16 cellular contexts compared by ENCODE assay signal in the genomic region with DNA sequence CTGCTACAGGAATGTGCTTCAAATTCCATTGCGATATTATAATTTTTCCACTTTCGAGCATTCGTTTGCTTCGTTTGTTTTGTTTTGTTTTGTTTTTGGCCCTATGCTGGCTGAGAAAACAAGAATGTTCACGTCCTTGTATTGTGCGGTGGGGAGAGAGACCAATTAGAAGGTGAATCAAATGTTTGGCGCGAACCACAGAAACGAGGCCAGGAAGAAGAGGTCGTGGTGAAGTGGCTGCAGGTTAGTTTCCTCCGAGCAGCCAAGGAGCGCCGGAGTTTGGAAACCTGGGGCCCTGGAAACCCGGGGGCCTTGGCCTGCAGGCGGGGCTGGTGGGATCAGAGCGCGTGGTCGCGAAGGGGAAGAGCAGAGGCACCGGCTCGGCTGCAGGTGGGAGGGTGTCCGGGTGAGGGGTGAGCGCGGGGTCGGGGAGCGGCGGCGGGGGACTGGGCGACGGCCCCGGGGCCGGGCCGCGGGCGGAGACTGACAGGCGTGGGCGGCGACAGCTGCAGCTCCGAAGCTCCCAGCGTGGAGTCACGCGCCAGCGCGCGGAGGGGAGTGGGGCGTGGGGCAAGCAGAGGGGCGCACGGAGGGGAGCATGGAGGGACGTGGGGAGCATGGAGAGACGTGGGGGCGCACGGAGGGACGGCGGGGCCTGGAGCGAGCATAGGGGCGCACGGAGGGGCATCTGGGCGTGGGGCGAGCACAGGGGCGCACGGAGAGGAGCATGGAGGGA.
A peak's percentile ranks its signal among the peaks of the same experiment; 100 is the strongest.
DNase-seq lines count a peak whose midpoint lies in the region; ATAC-seq, FAIRE-seq and TF ChIP-seq lines count a peak whose summit lies in the region.
"Had no signal": no experiment of that assay in that cellular context is flagged by ENCODE, and none has a peak within 500 bp of the region (broad histone marks: within the 10 kb centered on the region; RNA-seq: fewer than 3 reads in every experiment).

No MANE protein-coding gene starts in this region.

- no peaks in the 10 kb centered on the region for H4K20me1 ChIP-seq in H1 (replicated peaks in 1 of 2; ENCODE audit: control insufficient read depth in 1 of 2, insufficient read depth in 2 of 2, low read length in 2 of 2)

- intact Hi-C loops in activated CD8-positive, alpha-beta T cell treated with anti-CD3 and anti-CD28 coated beads for 36 hours (cut with micrococcal nuclease), result no loop called here

- TF ChIP-seq CTCF in H1 (IDR thresholded peaks at IDR 0.05; ENCODE audit: control extremely low read depth in 1 of 3, insufficient read depth in 1 of 3, low read depth in 1 of 3, low read length in 3 of 3), result no peak
- TF ChIP-seq CTCF in retinal pigment epithelial cell (conservative IDR thresholded peaks at IDR 0.05; ENCODE audit: low read depth, low read length), result no peak
- TF ChIP-seq CTCF in activated CD8-positive, alpha-beta T cell treated with anti-CD3 and anti-CD28 coated beads for 36 hours (IDR thresholded peaks at IDR 0.05), result no peak

- no peak overlapping the region; the same call in 1 of the 2 replicates for H2BK5ac ChIP-seq in H1 (ENCODE audit: low read depth, low read length)

- H3K27me3 Mint-ChIP-seq in activated CD8-positive, alpha-beta T cell treated with anti-CD3 and anti-CD28 coated beads for 36 hours, result peaks cover 17% of the 10 kb centered on the region

- no peak overlapping the region for H2BK20ac ChIP-seq in H1 (ENCODE audit: low read length)

- CTCF ChIA-PET in H1 (lab: Charles Lee; ENCODE audit: partially characterized antibody), result no interaction called here
- CTCF ChIA-PET in activated CD8-positive, alpha-beta T cell treated with anti-CD3 and anti-CD28 coated beads for 36 hours (lab: Charles Lee), result no interaction called here

- H3K9me3 ChIP-seq in ES-I3 (ENCODE audit: control insufficient read depth, insufficient read depth, low read length), result 0 out of 2 replicates have a peak, but pooled peaks cover 3% of the 10 kb centered on the region
- 0 out of 4 replicates have a peak, but pooled peaks cover 0 to 4% of the 10 kb centered on the region in 2 experiments for H3K9me3 ChIP-seq in H1 (ENCODE audit: insufficient read depth in 2 of 2, low read depth in 1 of 2, low read length in 1 of 2)
- H3K9me3 ChIP-seq: BE2C, pancreas, SJSA1 had no signal

- no peaks in the 10 kb centered on the region for H3K79me1 ChIP-seq in H1 (ENCODE audit: low read depth, low read length)

- DNase-seq in H1 (ENCODE audit: low read depth in 1 of 2, low spot score in 2 of 2) (peak in 1 of 2 experiments; percentile 55), islet precursor cell (peak; percentile 64), retinal pigment epithelial cell (ENCODE audit: low read depth) (no peak), SK-N-DZ (ENCODE audit: low spot score) (no peak)
- DNase-seq in activated CD8-positive, alpha-beta T cell treated with anti-CD3 and anti-CD28 coated beads for 36 hours, result no peak
- DNase-seq: activated CD4-positive, alpha-beta T cell treated with anti-CD3 and anti-CD28 coated beads, Interleukin-2, amount 50 U/mL, for 1 hour; activated naive CD8-positive, alpha-beta T cell treated with anti-CD3 and anti-CD28 coated beads, Interleukin-2, amount 50 U/mL, for 24 hours; BE2C; NCI-H226 had no signal

- H3K23me2 ChIP-seq in H1 (ENCODE audit: low read depth, low read length), result peaks cover 8% of the 10 kb centered on the region; the same call in 1 of the 2 replicates

- peak overlapping the region; percentile 82; the same call in 1 of the 2 replicates for H4K8ac ChIP-seq in H1 (ENCODE audit: extremely low read depth, insufficient read depth, low read length)

- TF ChIP-seq EP300 in H1 (IDR thresholded peaks at IDR 0.05; ENCODE audit: borderline replicate concordance in 1 of 2, low read depth in 2 of 2, low read length in 2 of 2), result no peak

- no peaks in the 10 kb centered on the region for H3K36me3 Mint-ChIP-seq in activated CD8-positive, alpha-beta T cell treated with anti-CD3 and anti-CD28 coated beads for 36 hours (ENCODE audit: low read depth)

- H3K4me1 ChIP-seq in ES-I3 (ENCODE audit: insufficient read depth, low read length) (no peaks in the 10 kb centered on the region), H1 (replicated peaks in 1 of 4; ENCODE audit: control insufficient read depth in 3 of 4, insufficient read depth in 4 of 4, low read length in 3 of 4) (peaks cover 0 to 2% (median 0%) of the 10 kb centered on the region in 4 experiments; a peak in 1 of 7 replicates)
- H3K4me1 ChIP-seq: pancreas, SJSA1 had no signal

- H3K79me2 ChIP-seq in H1 (ENCODE audit: control insufficient read depth in 1 of 2, insufficient read depth in 2 of 2, low read length in 2 of 2), result no peaks in the 10 kb centered on the region

- H2BK15ac ChIP-seq in H1 (ENCODE audit: low read length), result no peak overlapping the region

- H3K27ac Mint-ChIP-seq in activated CD8-positive, alpha-beta T cell treated with anti-CD3 and anti-CD28 coated beads for 36 hours, result no peak overlapping the region
- H3K27ac Mint-ChIP-seq: activated naive CD8-positive, alpha-beta T cell treated with anti-CD3 and anti-CD28 coated beads, Interleukin-2, amount 50 U/mL, for 24 hours had no signal

- H3K27me3 ChIP-seq in H1 (replicated peaks in 1 of 4; ENCODE audit: control insufficient read depth in 3 of 4, extremely low read depth in 1 of 4, insufficient read depth in 3 of 4, low read length in 3 of 4), result peaks cover 4 to 37% (median 26%) of the 10 kb centered on the region in 4 experiments
- H3K27me3 ChIP-seq: BE2C, pancreas had no signal

- H3K36me3 ChIP-seq in ES-I3 (ENCODE audit: insufficient read depth, low read length), result no peaks in the 10 kb centered on the region
- H3K36me3 ChIP-seq in H1 (ENCODE audit: control insufficient read depth in 2 of 4, insufficient read depth in 4 of 4, low read length in 3 of 4), result no peaks in the 10 kb centered on the region
- H3K36me3 ChIP-seq: BE2C, pancreas, SJSA1 had no signal

- no peaks in the 10 kb centered on the region for H3K4me1 Mint-ChIP-seq in activated CD8-positive, alpha-beta T cell treated with anti-CD3 and anti-CD28 coated beads for 36 hours (ENCODE audit: low read depth)
- H3K4me1 Mint-ChIP-seq: activated naive CD8-positive, alpha-beta T cell treated with anti-CD3 and anti-CD28 coated beads, Interleukin-2, amount 50 U/mL, for 24 hours had no signal

- peak overlapping the region; percentile 47; the same call in 1 of the 2 replicates for H3K9ac ChIP-seq in ES-I3 (ENCODE audit: low read depth, low read length)
- H3K9ac ChIP-seq in H1 (replicated peaks in 1 of 4; ENCODE audit: extremely low read depth in 1 of 4, low read depth in 3 of 4, low read length in 3 of 4), result no peak overlapping the region

- POLR2A ChIA-PET in H1 (lab: Charles Lee; ENCODE audit: partially characterized antibody), result no interaction called here
- POLR2A ChIA-PET in activated CD8-positive, alpha-beta T cell treated with anti-CD3 and anti-CD28 coated beads for 36 hours (lab: Charles Lee), result no interaction called here

- no peak overlapping the region for H3K4me3 Mint-ChIP-seq in activated CD8-positive, alpha-beta T cell treated with anti-CD3 and anti-CD28 coated beads for 36 hours
- H3K4me3 Mint-ChIP-seq: activated naive CD8-positive, alpha-beta T cell treated with anti-CD3 and anti-CD28 coated beads, Interleukin-2, amount 50 U/mL, for 24 hours had no signal

- H4K5ac ChIP-seq in H1 (ENCODE audit: insufficient read length, low read depth, low read length), result no peak overlapping the region

- H3K4me2 ChIP-seq in H1 (ENCODE audit: insufficient read depth in 1 of 2, low read depth in 2 of 2, low read length in 2 of 2), result peak overlapping the region; percentile 64 to 80

- 0 out of 2 replicates have a peak overlapping the region, but pooled peaks have one; percentile 6 for H2AFZ ChIP-seq in H1 (ENCODE audit: low read length)

- ATAC-seq in activated CD8-positive, alpha-beta T cell treated with anti-CD3 and anti-CD28 coated beads for 36 hours, result no peak
- ATAC-seq in HG02981 (IDR thresholded peaks at IDR 0.05; ENCODE audit: unreplicated experiment) (no peak), GM21825 (IDR thresholded peaks at IDR 0.05; ENCODE audit: unreplicated experiment) (no peak)
- ATAC-seq: activated naive CD8-positive, alpha-beta T cell treated with anti-CD3 and anti-CD28 coated beads, Interleukin-2, amount 50 U/mL, for 24 hours; K562 had no signal

- no peak overlapping the region for H2AK5ac ChIP-seq in H1 (ENCODE audit: low read depth, low read length)

- peak overlapping the region; percentile 23 to 71 (median 32) for H3K4me3 ChIP-seq in H1 (ENCODE audit: extremely low read depth in 1 of 4, insufficient read depth in 2 of 4, low read depth in 3 of 4, low read length in 4 of 4)
- peak overlapping the region; percentile 32 for H3K4me3 ChIP-seq in retinal pigment epithelial cell (ENCODE audit: low read length)
- H3K4me3 ChIP-seq: K562, SJSA1 had no signal

- no peak overlapping the region for H2BK120ac ChIP-seq in H1 (replicated peaks; ENCODE audit: low read depth, low read length)

- H4K91ac ChIP-seq in H1 (replicated peaks; ENCODE audit: insufficient read length, low read length), result no peak overlapping the region

- no peak for TF ChIP-seq RAD21 in H1 (IDR thresholded peaks at IDR 0.05 in 1 of 2, conservative IDR thresholded peaks at IDR 0.05 in 1 of 2; ENCODE audit: low read depth in 2 of 2, low read length in 2 of 2)

- H3K9me3 Mint-ChIP-seq in activated CD8-positive, alpha-beta T cell treated with anti-CD3 and anti-CD28 coated beads for 36 hours, result no peaks in the 10 kb centered on the region

- H3K56ac ChIP-seq in H1 (replicated peaks; ENCODE audit: insufficient read length, low read depth, low read length), result no peak overlapping the region

- no peak overlapping the region; the same call in 1 of the 2 replicates for H3K18ac ChIP-seq in H1 (ENCODE audit: extremely low read depth, low read length)

- no peak overlapping the region for H2BK12ac ChIP-seq in H1 (ENCODE audit: low read depth, low read length)

- TF ChIP-seq POLR2A in H1 (IDR thresholded peaks at IDR 0.05; ENCODE audit: control extremely low read depth in 1 of 2, low read depth in 2 of 2, low read length in 2 of 2), result no peak

- no peak overlapping the region for H3K14ac ChIP-seq in H1 (ENCODE audit: insufficient read length)

- no peak overlapping the region for H3K23ac ChIP-seq in H1 (ENCODE audit: insufficient read length)

- no peak overlapping the region for H3K4ac ChIP-seq in H1 (replicated peaks; ENCODE audit: insufficient read length, low read depth, low read length)

- 19% methylated on average over 17 of the region's 61 CpGs; no CpG with 5 or more reads in 1 of the 2 experiments for WGBS in H1 (ENCODE audit: extremely low coverage in 1 of 2, insufficient coverage in 1 of 2, insufficient read length in 1 of 2, insufficient replicate concordance in 2 of 2, low coverage in 1 of 2, low lambda C conversion rate in 2 of 2, missing lambda C conversion rate in 1 of 2), 2 experiments

- FAIRE-seq in H1 (lab: Jason Lieb, UNC), result no peak
- FAIRE-seq: frontal cortex, K562, pancreas had no signal

- H3K27ac ChIP-seq in H1 (ENCODE audit: low read depth, low read length), result no peak overlapping the region
- H3K27ac ChIP-seq: pancreas, SJSA1 had no signal

TF ChIP-seq in H1, 55 proteins besides CTCF, POLR2A, EP300 and RAD21 (continues in another document):
- TF ChIP-seq ZNF274 (IDR thresholded peaks at IDR 0.05; ENCODE audit: borderline replicate concordance, extremely low read depth, low read length), result no peak
- TF ChIP-seq EZH2 (IDR thresholded peaks at IDR 0.05; ENCODE audit: low read depth, low read length, severe bottlenecking), result peak; percentile 69
- no peak for TF ChIP-seq GABPA (IDR thresholded peaks at IDR 0.05; ENCODE audit: borderline replicate concordance, insufficient read depth, low read length)
